In genomic region chr15:58967479-58967878, GRCh38 we compare ENCODE assay signal across 7 cellular contexts.
"Had no signal": no experiment of that assay in that cellular context is flagged by ENCODE, and none has a peak within 500 bp of the region (broad histone marks: within the 10 kb centered on the region; RNA-seq: fewer than 3 reads in every experiment).

No MANE protein-coding gene starts in this region.

- FAIRE-seq: H1, H54, HTR-8/SVneo had no signal

- DNase-seq: H9, KG1 had no signal

- H3K4me3 Mint-ChIP-seq: GM23338, H9, IgD-negative memory B cell had no signal

- H3K4me2 ChIP-seq: GM23338 had no signal

- H3K27me3 Mint-ChIP-seq: IgD-negative memory B cell had no signal

- H3K4me3 ChIP-seq: GM23338 had no signal

- ATAC-seq: GM23338 had no signal

- H3K27ac Mint-ChIP-seq: GM23338, H9 had no signal

- H2AFZ ChIP-seq: GM23338 had no signal

- H3K4me1 Mint-ChIP-seq: GM23338, H9 had no signal

- H3K36me3 Mint-ChIP-seq: IgD-negative memory B cell had no signal

- H3K9me3 Mint-ChIP-seq: GM23338, H9, IgD-negative memory B cell had no signal
